8 cellular contexts compared by ENCODE assay signal in the genomic region with DNA sequence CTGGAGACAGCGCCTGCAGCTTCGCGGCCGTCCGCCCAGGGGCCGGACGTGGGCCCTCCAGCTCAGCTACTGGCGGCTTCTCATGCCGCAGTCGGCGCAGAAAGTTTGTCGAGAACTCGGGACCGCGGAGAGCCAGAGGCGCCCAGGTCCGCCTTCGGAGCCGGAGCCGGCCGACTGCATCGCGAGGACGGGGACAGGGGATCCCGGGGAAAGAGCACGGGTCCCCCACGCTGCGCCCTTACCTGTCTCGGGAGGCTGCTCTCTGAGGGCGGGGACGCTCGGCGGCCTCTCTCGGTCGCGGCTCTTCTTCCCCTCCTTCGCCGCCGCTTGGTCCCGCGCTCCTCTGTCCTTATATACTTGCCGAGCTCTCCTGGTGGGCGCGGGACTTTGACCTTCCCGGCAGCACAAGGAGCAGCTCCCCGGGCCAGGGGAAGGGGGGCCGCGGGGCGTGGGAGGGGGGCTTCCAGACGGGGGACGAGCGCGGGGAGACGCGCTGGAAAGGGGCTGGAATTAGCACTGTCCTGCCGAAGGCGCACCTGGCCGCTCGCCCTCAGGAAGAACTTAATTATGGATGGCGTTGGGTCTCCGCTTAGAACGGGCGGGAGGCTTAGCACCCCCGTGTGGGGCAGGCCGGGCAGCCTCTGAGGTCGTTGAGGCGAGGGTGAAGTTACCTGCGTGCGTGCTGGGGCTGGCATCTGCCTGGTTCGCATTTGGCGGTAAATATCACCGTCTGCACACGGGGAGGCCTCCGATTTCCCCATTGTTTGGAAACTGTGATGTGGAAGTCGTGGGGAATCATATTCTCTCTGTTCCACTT. TPM values are rescaled to one million over a fixed set of nuclear protein-coding genes. Genes with fewer than 3 reads are reported as not detected.
A peak's percentile ranks its signal among the peaks of the same experiment; 100 is the strongest.
DNase-seq lines count a peak whose midpoint lies in the region; ATAC-seq and TF ChIP-seq lines count a peak whose summit lies in the region.

Gene POMC, minus strand, starts transcription at position 325 of the 817 bp plus-strand sequence. CDS start 3,808 bp downstream, outside the sequence.

- H3K9ac ChIP-seq in endodermal cell (ENCODE audit: extremely low read depth, low read length, poor library complexity, severe bottlenecking), result peak within 1 kb of the TSS; percentile 16

- intact Hi-C loops in activated CD4-positive, alpha-beta T cell treated with anti-CD3 and anti-CD28 coated beads, Interleukin-2, amount 10 ng/mL, durations not matched to agents 24 days and 14 days (cut with micrococcal nuclease), result loop anchor here (5.0 kb wide), 1 partner anchor 394 kb away; no protein-coding TSS in a partner anchor
- intact Hi-C loops in tibial artery (cut with DNase I; ENCODE audit: low total_unique reads), result no loop called here

- 4 to 5% methylated on average over 37 to 75 of the region's 75 CpGs for WGBS in endodermal cell (ENCODE audit: insufficient coverage in 1 of 2, insufficient read length in 1 of 2), 2 experiments

- CTCF ChIA-PET in AG04449 (lab: Yijun Ruan, JAX), result interaction anchor here (1.6 kb wide), 1 partner anchor 27 kb away, joined by 5 read pairs; no protein-coding TSS in a partner anchor

- H3K27ac Mint-ChIP-seq in activated CD4-positive, alpha-beta T cell treated with anti-CD3 and anti-CD28 coated beads, Interleukin-2, amount 10 ng/mL, durations not matched to agents 24 days and 14 days, result no peak within 1 kb of the TSS
- no peak within 1 kb of the TSS for H3K27ac Mint-ChIP-seq in endodermal cell

- peaks cover 64% of the 10 kb centered on the region for H3K27me3 Mint-ChIP-seq in activated CD4-positive, alpha-beta T cell treated with anti-CD3 and anti-CD28 coated beads, Interleukin-2, amount 10 ng/mL, durations not matched to agents 24 days and 14 days
- peaks cover 51% of the 10 kb centered on the region for H3K27me3 Mint-ChIP-seq in endodermal cell (ENCODE audit: insufficient read depth)

- H3K36me3 Mint-ChIP-seq in activated CD4-positive, alpha-beta T cell treated with anti-CD3 and anti-CD28 coated beads, Interleukin-2, amount 10 ng/mL, durations not matched to agents 24 days and 14 days (ENCODE audit: low read depth), result peaks cover 1% of the 10 kb centered on the region
- no peaks in the 10 kb centered on the region for H3K36me3 Mint-ChIP-seq in endodermal cell (ENCODE audit: low read depth)

- peaks cover 19% of the 10 kb centered on the region for H3K4me1 Mint-ChIP-seq in activated CD4-positive, alpha-beta T cell treated with anti-CD3 and anti-CD28 coated beads, Interleukin-2, amount 10 ng/mL, durations not matched to agents 24 days and 14 days
- peaks cover 24% of the 10 kb centered on the region for H3K4me1 Mint-ChIP-seq in endodermal cell

- peaks cover 42% of the 10 kb centered on the region for H3K27me3 ChIP-seq in endodermal cell (ENCODE audit: control insufficient read depth, insufficient read depth, low read length, poor library complexity, severe bottlenecking)
- peaks cover 50% of the 10 kb centered on the region for H3K27me3 ChIP-seq in mononuclear cell (ENCODE audit: insufficient read depth, low read length)
- peaks cover 0 to 59% of the 10 kb centered on the region in 2 donors for H3K27me3 ChIP-seq in tibial artery

- H3K9me3 ChIP-seq in endodermal cell (ENCODE audit: control insufficient read depth, low read length) (no peaks in the 10 kb centered on the region), mononuclear cell (ENCODE audit: low read depth, low read length) (no peaks in the 10 kb centered on the region), tibial artery (peaks cover 0 to 4% (median 0%) of the 10 kb centered on the region in 3 donors)

- H3K4me3 ChIP-seq in AG04449 (ENCODE audit: low read depth, low read length) (peak within 1 kb of the TSS; percentile 46), endodermal cell (ENCODE audit: low read length) (peak within 1 kb of the TSS; percentile 61), mononuclear cell (ENCODE audit: low read length) (peak within 1 kb of the TSS; percentile 15), tibial artery (peak within 1 kb of the TSS; percentile 32 to 53)

- ATAC-seq in GM19463 (IDR thresholded peaks at IDR 0.05; ENCODE audit: unreplicated experiment), result no peak
- no peak for ATAC-seq in GM18909 (IDR thresholded peaks at IDR 0.05; ENCODE audit: poor library complexity, unreplicated experiment)

- no peak within 1 kb of the TSS for H3K27ac ChIP-seq in endodermal cell (ENCODE audit: low read depth, low read length)
- no peak within 1 kb of the TSS for H3K27ac ChIP-seq in tibial artery

- H3K4me1 ChIP-seq in endodermal cell (ENCODE audit: control insufficient read depth, insufficient read depth, low read length), result no peaks in the 10 kb centered on the region
- H3K4me1 ChIP-seq in mononuclear cell (ENCODE audit: insufficient read depth, low read length), result peaks cover 24% of the 10 kb centered on the region
- peaks cover 0 to 14% (median 12%) of the 10 kb centered on the region in 4 donors for H3K4me1 ChIP-seq in tibial artery

- peak within 1 kb of the TSS; percentile 74 for H3K4me3 Mint-ChIP-seq in activated CD4-positive, alpha-beta T cell treated with anti-CD3 and anti-CD28 coated beads, Interleukin-2, amount 10 ng/mL, durations not matched to agents 24 days and 14 days
- peak within 1 kb of the TSS; percentile 58 for H3K4me3 Mint-ChIP-seq in endodermal cell

- POLR2A ChIA-PET in AG04449 (lab: Yijun Ruan, JAX), result no interaction called here

- H3K36me3 ChIP-seq in endodermal cell (ENCODE audit: control insufficient read depth, insufficient read depth, low read length) (no peaks in the 10 kb centered on the region), tibial artery (no peaks in the 10 kb centered on the region)

- no peak for DNase-seq in AG04449 (ENCODE audit: low read depth, low spot score)
- DNase-seq in GM20000 (ENCODE audit: low spot score), result peak; percentile 69
- peak; percentile 81 for DNase-seq in activated CD4-positive, alpha-beta T cell treated with anti-CD3 and anti-CD28 coated beads, Interleukin-2, amount 10 ng/mL, durations not matched to agents 24 days and 14 days
- peak; percentile 86 for DNase-seq in endodermal cell
- no peak for DNase-seq in tibial artery

- H3K9me3 Mint-ChIP-seq in activated CD4-positive, alpha-beta T cell treated with anti-CD3 and anti-CD28 coated beads, Interleukin-2, amount 10 ng/mL, durations not matched to agents 24 days and 14 days, result no peaks in the 10 kb centered on the region
- no peaks in the 10 kb centered on the region for H3K9me3 Mint-ChIP-seq in endodermal cell

- TF ChIP-seq CTCF in AG04449 (IDR thresholded peaks at IDR 0.05; ENCODE audit: insufficient read depth, low read length, missing control alignments), result no peak
- no peak for TF ChIP-seq CTCF in GM20000 (IDR thresholded peaks at IDR 0.05; ENCODE audit: extremely low read depth, missing control alignments)
- peak; percentile 25 for TF ChIP-seq CTCF in endodermal cell (conservative IDR thresholded peaks at IDR 0.05)
- no peak for TF ChIP-seq CTCF in tibial artery (IDR thresholded peaks at IDR 0.05)

RNA-seq across cellular contexts. Expression of gene POMC, which starts in this region (rescaled TPM):
- total RNA-seq in activated CD4-positive, alpha-beta T cell treated with anti-CD3 and anti-CD28 coated beads, Interleukin-2, amount 10 ng/mL, durations not matched to agents 24 days and 14 days, result 6.9 and 7.2 TPM in 2 replicates
- 10 to 100 TPM; 10.9 to 14.5 TPM for total RNA-seq in endodermal cell
- 3.7 TPM for polyA plus RNA-seq in endodermal cell (2013, experiment 1 of 2)
- 4.1 TPM for polyA plus RNA-seq in endodermal cell (2013, experiment 2 of 2)
- 2.3 TPM for total RNA-seq in mononuclear cell

Comparison
In these comparisons a context has a peak if more than half of its experiments do, and no peak if none do; other contexts are left out.
1. DNase-seq: peak in GM20000 (single experiment), activated CD4-positive, alpha-beta T cell treated with anti-CD3 and anti-CD28 coated beads, Interleukin-2, amount 10 ng/mL, durations not matched to agents 24 days and 14 days (single experiment) and endodermal cell (single experiment); none in AG04449 (single experiment) and tibial artery (0 of 2).
2. Peak in every context shown above with its lines, with median percentiles within 50 percentile points of each other: H3K4me3 ChIP-seq.